In genomic region chr9:137256839-137257238, GRCh38 we compare ENCODE assay signal across 13 cellular contexts. TPM values are rescaled to one million over a fixed set of nuclear protein-coding genes. Genes with fewer than 3 reads are reported as not detected.
DNase-seq lines count a peak whose midpoint lies in the region; ATAC-seq, FAIRE-seq and TF ChIP-seq lines count a peak whose summit lies in the region.
"Had no signal": no experiment of that assay in that cellular context is flagged by ENCODE, and none has a peak within 500 bp of the region (broad histone marks: within the 10 kb centered on the region; RNA-seq: fewer than 3 reads in every experiment).

No MANE protein-coding gene starts in this region.

- H3K4me2 ChIP-seq in GM23338 (peak overlapping the region; percentile 94; the same call in 1 of the 2 replicates), keratinocyte (ENCODE audit: control insufficient read depth, extremely low read depth, insufficient read depth, low read depth, low read length) (peak overlapping the region; percentile 91)

- peaks cover 16% of the 10 kb centered on the region for H3F3A ChIP-seq in GM23338 (replicated peaks; ENCODE audit: low read depth)

- no peaks in the 10 kb centered on the region; the same call in 2 of the 3 replicates for H3K9me3 Mint-ChIP-seq in GM23338
- no peaks in the 10 kb centered on the region for H3K9me3 Mint-ChIP-seq in activated CD8-positive, alpha-beta T cell treated with anti-CD3 and anti-CD28 coated beads, Interleukin-2, amount 10 ng/mL, durations not matched to agents 7 days and 5 days (ENCODE audit: insufficient read depth)

- H3K27me3 ChIP-seq in A673 (replicated peaks; ENCODE audit: insufficient read depth, low read depth, low read length, poor library complexity): no peaks in the 10 kb centered on the region
- H3K27me3 ChIP-seq in GM23338 (ENCODE audit: insufficient read depth): peaks cover 4% of the 10 kb centered on the region; the same call in 1 of the 2 replicates
- H3K27me3 ChIP-seq in keratinocyte (ENCODE audit: control insufficient read depth, extremely low read depth, insufficient read depth, low read length): no peaks in the 10 kb centered on the region
- no peaks in the 10 kb centered on the region for H3K27me3 ChIP-seq in colonic mucosa
- H3K27me3 ChIP-seq: cardiac muscle cell had no signal

- H3K9me3 ChIP-seq in A673 (ENCODE audit: low read depth, low read length, poor library complexity, severe bottlenecking) (no peaks in the 10 kb centered on the region), keratinocyte (ENCODE audit: control insufficient read depth, low read depth, low read length) (no peaks in the 10 kb centered on the region), colonic mucosa (no peaks in the 10 kb centered on the region)

- H3K9ac ChIP-seq in keratinocyte (ENCODE audit: control insufficient read depth, extremely low read depth, insufficient read depth, low read length) (no peak overlapping the region), colonic mucosa (ENCODE audit: low read depth in 2 of 2, low read length in 2 of 2) (no peak overlapping the region)

- no peak for TF ChIP-seq CTCF in A673 (conservative IDR thresholded peaks at IDR 0.05; ENCODE audit: low read depth, low read length)
- no peak for TF ChIP-seq CTCF in GM23338 (conservative IDR thresholded peaks at IDR 0.05; ENCODE audit: low read depth in 2 of 2)
- no peak for TF ChIP-seq CTCF in keratinocyte (optimal IDR thresholded peaks at IDR 0.05 in 1 of 3, IDR thresholded peaks at IDR 0.05 in 1 of 3, conservative IDR thresholded peaks at IDR 0.05 in 1 of 3; ENCODE audit: extremely low read depth in 1 of 3, insufficient read depth in 2 of 3, low read length in 3 of 3)
- TF ChIP-seq CTCF in colonic mucosa (IDR thresholded peaks at IDR 0.05): no peak

- H3K79me2 ChIP-seq in GM23338 (replicated peaks; ENCODE audit: insufficient read depth) (peaks cover 24% of the 10 kb centered on the region), keratinocyte (ENCODE audit: control insufficient read depth, insufficient read depth, low read length) (peaks cover 26% of the 10 kb centered on the region)

- H3K27me3 Mint-ChIP-seq in GM23338 (ENCODE audit: insufficient read depth, low read depth, poor library complexity): peaks cover 20% of the 10 kb centered on the region
- no peaks in the 10 kb centered on the region for H3K27me3 Mint-ChIP-seq in activated CD8-positive, alpha-beta T cell treated with anti-CD3 and anti-CD28 coated beads, Interleukin-2, amount 10 ng/mL, durations not matched to agents 7 days and 5 days (ENCODE audit: low read depth)

- ATAC-seq in GM23338: no peak
- ATAC-seq in activated CD8-positive, alpha-beta T cell treated with anti-CD3 and anti-CD28 coated beads, Interleukin-2, amount 10 ng/mL, durations not matched to agents 7 days and 5 days: no peak

- H3K4me1 Mint-ChIP-seq in GM23338: peaks cover 9% of the 10 kb centered on the region
- peaks cover 20% of the 10 kb centered on the region for H3K4me1 Mint-ChIP-seq in activated CD8-positive, alpha-beta T cell treated with anti-CD3 and anti-CD28 coated beads, Interleukin-2, amount 10 ng/mL, durations not matched to agents 7 days and 5 days (ENCODE audit: low read depth)

- H3K4me1 ChIP-seq in A673 (ENCODE audit: insufficient read depth, low read length, poor library complexity, severe bottlenecking): peaks cover 15% of the 10 kb centered on the region
- peaks cover 13% of the 10 kb centered on the region; the same call in 1 of the 2 replicates for H3K4me1 ChIP-seq in GM23338 (ENCODE audit: insufficient read depth)
- peaks cover 15% of the 10 kb centered on the region for H3K4me1 ChIP-seq in keratinocyte (ENCODE audit: control insufficient read depth, extremely low read depth, insufficient read depth, low read length)
- H3K4me1 ChIP-seq in colonic mucosa: peaks cover 11% of the 10 kb centered on the region

- H4K20me1 ChIP-seq in GM23338 (replicated peaks; ENCODE audit: insufficient read depth) (no peaks in the 10 kb centered on the region; the same call in 1 of the 2 replicates), keratinocyte (ENCODE audit: control insufficient read depth, extremely low read depth, insufficient read depth, low read length) (no peaks in the 10 kb centered on the region)

- CTCF ChIA-PET in A673 (lab: Charles Lee): no interaction called here
- CTCF ChIA-PET in activated CD8-positive, alpha-beta T cell treated with anti-CD3 and anti-CD28 coated beads, Interleukin-2, amount 10 ng/mL, durations not matched to agents 7 days and 5 days (lab: Charles Lee): interaction anchor here (1.0 to 4.4 kb wide), 3 partner anchors 16 to 26 kb away, joined by 3 to 32 read pairs (median 5); partner anchors contain the start of gene TUBB4B

- H3K4me3 ChIP-seq in A673 (ENCODE audit: low read depth, low read length, poor library complexity, severe bottlenecking) (peak overlapping the region; percentile 88), GM23338 (peak overlapping the region; percentile 96; the same call in 1 of the 2 replicates), keratinocyte (ENCODE audit: control insufficient read depth in 2 of 3, extremely low read depth in 1 of 3, insufficient read depth in 2 of 3, low read depth in 1 of 3, low read length in 3 of 3) (peak overlapping the region in 1 of 3 experiments; percentile 84), colonic mucosa (no peak overlapping the region)

- H3K36me3 ChIP-seq in A673 (ENCODE audit: insufficient read depth, low read length, poor library complexity, severe bottlenecking) (peaks cover 16% of the 10 kb centered on the region), GM23338 (ENCODE audit: insufficient read depth) (peaks cover 9% of the 10 kb centered on the region), keratinocyte (ENCODE audit: control insufficient read depth in 2 of 2, extremely low read depth in 1 of 2, insufficient read depth in 2 of 2, low read length in 2 of 2) (peaks cover 8 to 22% of the 10 kb centered on the region in 2 experiments), colonic mucosa (no peaks in the 10 kb centered on the region)

- H3K27ac ChIP-seq in A673 (ENCODE audit: low read depth, low read length, poor library complexity, severe bottlenecking) (no peak overlapping the region), GM23338 (ENCODE audit: low read depth) (no peak overlapping the region), keratinocyte (ENCODE audit: control insufficient read depth, insufficient read depth, low read length) (no peak overlapping the region), colonic mucosa (no peak overlapping the region)
- H3K27ac ChIP-seq: cardiac muscle cell had no signal

- no peak for DNase-seq in A673 (ENCODE audit: low spot score)
- no peak for DNase-seq in GM23338 (ENCODE audit: low spot score)
- DNase-seq in activated CD8-positive, alpha-beta T cell treated with anti-CD3 and anti-CD28 coated beads, Interleukin-2, amount 10 ng/mL, durations not matched to agents 7 days and 5 days: no peak
- no peak for DNase-seq in keratinocyte (ENCODE audit: low read depth, low spot score)
- DNase-seq in NCI-H2196 treated with DMSO at 0.1 percent for 48 hours (lab: John Stamatoyannopoulos, UW; ENCODE audit: unreplicated experiment): no peak
- DNase-seq in C1 segment of cervical spinal cord (lab: John Stamatoyannopoulos, UW): no peak
- no peak for DNase-seq in NCI-H748 treated with DMSO at 0.1 percent for 48 hours (lab: John Stamatoyannopoulos, UW)
- DNase-seq in colonic mucosa: no peak
- DNase-seq: activated CD4-positive, CD25-positive, alpha-beta regulatory T cell; MV-4-11 had no signal

- no peaks in the 10 kb centered on the region for H3K9me2 ChIP-seq in GM23338 (ENCODE audit: insufficient read depth)

- dilution Hi-C loops in keratinocyte (cut with MboI; ENCODE audit: extremely low pct_ligation_motif_present, low sequenced_read_pairs): no loop called here

- no peak overlapping the region for H3K27ac Mint-ChIP-seq in GM23338
- H3K27ac Mint-ChIP-seq in activated CD8-positive, alpha-beta T cell treated with anti-CD3 and anti-CD28 coated beads, Interleukin-2, amount 10 ng/mL, durations not matched to agents 7 days and 5 days: no peak overlapping the region

- H3K9me1 ChIP-seq in keratinocyte (ENCODE audit: control insufficient read depth, extremely low read depth, insufficient read depth, low read length): no peaks in the 10 kb centered on the region

- POLR2A ChIA-PET in A673 (lab: Charles Lee; ENCODE audit: low non-redundant PET): no interaction called here
- POLR2A ChIA-PET in activated CD8-positive, alpha-beta T cell treated with anti-CD3 and anti-CD28 coated beads, Interleukin-2, amount 10 ng/mL, durations not matched to agents 7 days and 5 days (lab: Charles Lee): interaction anchor here (1.0 to 5.5 kb wide), 3 partner anchors 12 to 20 kb away, joined by 3 to 87 read pairs (median 14); partner anchors contain the start of gene TUBB4B

- FAIRE-seq in keratinocyte (lab: Jason Lieb, UNC): no peak

- peaks cover 19% of the 10 kb centered on the region for H3K36me3 Mint-ChIP-seq in GM23338 (ENCODE audit: low read depth)
- peaks cover 23% of the 10 kb centered on the region for H3K36me3 Mint-ChIP-seq in activated CD8-positive, alpha-beta T cell treated with anti-CD3 and anti-CD28 coated beads, Interleukin-2, amount 10 ng/mL, durations not matched to agents 7 days and 5 days (ENCODE audit: low read depth)

- no TSS peak for BruUV-seq in A673 (replicated peaks; lab: Mats Ljungman, UMichigan)

- intact Hi-C loops in A673 (cut with micrococcal nuclease; ENCODE audit: unreplicated experiment) (no loop called here), colonic mucosa (cut with DNase I) (no loop called here)

- peak overlapping the region; percentile 89 for H3K4me3 Mint-ChIP-seq in GM23338
- peak overlapping the region; percentile 91 for H3K4me3 Mint-ChIP-seq in activated CD8-positive, alpha-beta T cell treated with anti-CD3 and anti-CD28 coated beads, Interleukin-2, amount 10 ng/mL, durations not matched to agents 7 days and 5 days

- H2AFZ ChIP-seq in GM23338 (no peak overlapping the region), keratinocyte (ENCODE audit: control insufficient read depth, low read length) (no peak overlapping the region)

RNA-seq across cellular contexts. Expression of gene NELFB, which starts 1.7 kb away (rescaled TPM):
- 72.6 and 78.1 TPM in 2 replicates for total RNA-seq in A673 (2021)
- total RNA-seq in GM23338 (2014; rRNA removed; shearing (Covaris generic)): 79.5 and 97.3 TPM in 2 replicates
- 30.0 and 31.2 TPM in 2 replicates for polyA plus RNA-seq in GM23338 (2016; fragmentation: Nextera tagmentation; extraction: Ambion mirVana)
- total RNA-seq in activated CD8-positive, alpha-beta T cell treated with anti-CD3 and anti-CD28 coated beads, Interleukin-2, amount 10 ng/mL, durations not matched to agents 7 days and 5 days: 10 to 100 TPM; 68.6 to 68.8 TPM
- 25.1 to 40.2 TPM (median 35.0 TPM) in 3 replicates for polyA plus RNA-seq in keratinocyte
- 11.6 TPM for polyA plus RNA-seq in keratinocyte (2011; ENCODE audit: low read depth)
- polyA plus RNA-seq in keratinocyte (2011; cell fraction: cytosol; rRNA removed): 29.8 and 55.0 TPM in 2 replicates
- 36.6 and 50.0 TPM in 2 replicates for polyA plus RNA-seq in keratinocyte (2011; cell fraction: nucleus; rRNA removed)
- polyA plus RNA-seq in keratinocyte (2012; ENCODE audit: low replicate concordance): 40.6 and 53.2 TPM in 2 replicates
- 35.7 to 44.2 TPM (median 43.6 TPM) in 3 replicates for polyA minus RNA-seq in keratinocyte
- polyA minus RNA-seq in keratinocyte (2011; cell fraction: cytosol; rRNA and poly(A)+ RNA removed): 75.4 TPM
- polyA minus RNA-seq in keratinocyte (2011; cell fraction: nucleus; rRNA and poly(A)+ RNA removed): 33.1 and 37.6 TPM in 2 replicates
- 10 to 100 TPM; 62.1 to 87.1 TPM for total RNA-seq in colonic mucosa

RNA-seq across cellular contexts. Expression of gene STPG3, which starts 5.8 kb away (rescaled TPM):
- total RNA-seq in A673 (2021) (0.35 TPM in 1 of 2 replicates, not detected in the other), colonic mucosa (not detected)
- not detected in 2 replicates for total RNA-seq in GM23338 (2014; rRNA removed; shearing (Covaris generic))
- polyA plus RNA-seq in GM23338 (2016; fragmentation: Nextera tagmentation; extraction: Ambion mirVana) (not detected in 2 replicates), keratinocyte (not detected in 3 replicates)
- not detected for total RNA-seq in activated CD8-positive, alpha-beta T cell treated with anti-CD3 and anti-CD28 coated beads, Interleukin-2, amount 10 ng/mL, durations not matched to agents 7 days and 5 days
- polyA plus RNA-seq in keratinocyte (2011; ENCODE audit: low read depth): not detected
- polyA plus RNA-seq in keratinocyte (2011; cell fraction: cytosol; rRNA removed): not detected in 2 replicates
- polyA plus RNA-seq in keratinocyte (2011; cell fraction: nucleus; rRNA removed): not detected in 2 replicates
- polyA plus RNA-seq in keratinocyte (2012; ENCODE audit: low replicate concordance): not detected in 2 replicates
- polyA minus RNA-seq in keratinocyte: not detected in 3 replicates
- polyA minus RNA-seq in keratinocyte (2011; cell fraction: cytosol; rRNA and poly(A)+ RNA removed): not detected
- not detected in 2 replicates for polyA minus RNA-seq in keratinocyte (2011; cell fraction: nucleus; rRNA and poly(A)+ RNA removed)
- total RNA-seq: Daoy, urinary bladder had no signal
- polyA plus RNA-seq: urinary bladder had no signal

RNA-seq across cellular contexts. Expression of gene TUBB4B, which starts 15.8 kb away (rescaled TPM):
- total RNA-seq in A673 (2021) (645 and 714 TPM in 2 replicates), colonic mucosa (100 to 1,000 TPM; 303 to 779 TPM)
- 334 and 374 TPM in 2 replicates for total RNA-seq in GM23338 (2014; rRNA removed; shearing (Covaris generic))
- polyA plus RNA-seq in GM23338 (2016; fragmentation: Nextera tagmentation; extraction: Ambion mirVana) (389 and 408 TPM in 2 replicates), keratinocyte (390 to 693 TPM (median 440 TPM) in 3 replicates)
- total RNA-seq in activated CD8-positive, alpha-beta T cell treated with anti-CD3 and anti-CD28 coated beads, Interleukin-2, amount 10 ng/mL, durations not matched to agents 7 days and 5 days: 100 to 1,000 TPM; 417 to 432 TPM
- 64.2 TPM for polyA plus RNA-seq in keratinocyte (2011; ENCODE audit: low read depth)
- 328 and 496 TPM in 2 replicates for polyA plus RNA-seq in keratinocyte (2011; cell fraction: cytosol; rRNA removed)
- 336 and 469 TPM in 2 replicates for polyA plus RNA-seq in keratinocyte (2011; cell fraction: nucleus; rRNA removed)
- polyA plus RNA-seq in keratinocyte (2012; ENCODE audit: low replicate concordance): 276 and 744 TPM in 2 replicates
- 387 to 836 TPM (median 396 TPM) in 3 replicates for polyA minus RNA-seq in keratinocyte
- polyA minus RNA-seq in keratinocyte (2011; cell fraction: cytosol; rRNA and poly(A)+ RNA removed): 512 TPM
- polyA minus RNA-seq in keratinocyte (2011; cell fraction: nucleus; rRNA and poly(A)+ RNA removed): 252 and 259 TPM in 2 replicates

RNA-seq across cellular contexts. Expression of gene TOR4A, which starts 20.7 kb away (rescaled TPM):
- total RNA-seq in A673 (2021): 0.82 and 1.4 TPM in 2 replicates
- 14.4 and 19.0 TPM in 2 replicates for total RNA-seq in GM23338 (2014; rRNA removed; shearing (Covaris generic))
- 2.0 and 2.1 TPM in 2 replicates for polyA plus RNA-seq in GM23338 (2016; fragmentation: Nextera tagmentation; extraction: Ambion mirVana)
- 1 to 10 TPM; 6.6 to 7.0 TPM for total RNA-seq in activated CD8-positive, alpha-beta T cell treated with anti-CD3 and anti-CD28 coated beads, Interleukin-2, amount 10 ng/mL, durations not matched to agents 7 days and 5 days
- polyA plus RNA-seq in keratinocyte: 5.8 to 9.8 TPM (median 7.8 TPM) in 3 replicates
- 1.6 TPM for polyA plus RNA-seq in keratinocyte (2011; ENCODE audit: low read depth)
- polyA plus RNA-seq in keratinocyte (2011; cell fraction: cytosol; rRNA removed): 3.7 and 9.2 TPM in 2 replicates
- polyA plus RNA-seq in keratinocyte (2011; cell fraction: nucleus; rRNA removed): 10.6 and 18.7 TPM in 2 replicates
- 7.0 and 11.9 TPM in 2 replicates for polyA plus RNA-seq in keratinocyte (2012; ENCODE audit: low replicate concordance)
- 5.8 to 11.4 TPM (median 7.4 TPM) in 3 replicates for polyA minus RNA-seq in keratinocyte
- polyA minus RNA-seq in keratinocyte (2011; cell fraction: cytosol; rRNA and poly(A)+ RNA removed): 36.6 TPM
- polyA minus RNA-seq in keratinocyte (2011; cell fraction: nucleus; rRNA and poly(A)+ RNA removed): 25.4 and 32.9 TPM in 2 replicates
- 10 to 100 TPM; 57.1 to 63.9 TPM for total RNA-seq in colonic mucosa

RNA-seq across cellular contexts. Expression of gene SLC34A3, which starts 26.1 kb away (rescaled TPM):
- total RNA-seq in A673 (2021) (not detected in 2 replicates), colonic mucosa (not detected)
- total RNA-seq in GM23338 (2014; rRNA removed; shearing (Covaris generic)): not detected in 2 replicates
- polyA plus RNA-seq in GM23338 (2016; fragmentation: Nextera tagmentation; extraction: Ambion mirVana) (not detected in 2 replicates), keratinocyte (0.03 TPM in 1 of 3 replicates, not detected in the others)
- not detected for total RNA-seq in activated CD8-positive, alpha-beta T cell treated with anti-CD3 and anti-CD28 coated beads, Interleukin-2, amount 10 ng/mL, durations not matched to agents 7 days and 5 days
- not detected for polyA plus RNA-seq in keratinocyte (2011; ENCODE audit: low read depth)
- polyA plus RNA-seq in keratinocyte (2011; cell fraction: cytosol; rRNA removed): not detected in 2 replicates
- 0.05 TPM in 1 of 2 replicates, not detected in the other for polyA plus RNA-seq in keratinocyte (2011; cell fraction: nucleus; rRNA removed)
- polyA plus RNA-seq in keratinocyte (2012; ENCODE audit: low replicate concordance): 0.21 TPM in 1 of 2 replicates, not detected in the other
- not detected in 3 replicates for polyA minus RNA-seq in keratinocyte
- polyA minus RNA-seq in keratinocyte (2011; cell fraction: cytosol; rRNA and poly(A)+ RNA removed): not detected
- polyA minus RNA-seq in keratinocyte (2011; cell fraction: nucleus; rRNA and poly(A)+ RNA removed): not detected in 2 replicates
- total RNA-seq: cardiac muscle cell, Daoy, urinary bladder had no signal
- polyA plus RNA-seq: cardiac muscle cell had no signal
